Comparison of ENCODE assay signal across 9 cellular contexts in the genomic region with DNA sequence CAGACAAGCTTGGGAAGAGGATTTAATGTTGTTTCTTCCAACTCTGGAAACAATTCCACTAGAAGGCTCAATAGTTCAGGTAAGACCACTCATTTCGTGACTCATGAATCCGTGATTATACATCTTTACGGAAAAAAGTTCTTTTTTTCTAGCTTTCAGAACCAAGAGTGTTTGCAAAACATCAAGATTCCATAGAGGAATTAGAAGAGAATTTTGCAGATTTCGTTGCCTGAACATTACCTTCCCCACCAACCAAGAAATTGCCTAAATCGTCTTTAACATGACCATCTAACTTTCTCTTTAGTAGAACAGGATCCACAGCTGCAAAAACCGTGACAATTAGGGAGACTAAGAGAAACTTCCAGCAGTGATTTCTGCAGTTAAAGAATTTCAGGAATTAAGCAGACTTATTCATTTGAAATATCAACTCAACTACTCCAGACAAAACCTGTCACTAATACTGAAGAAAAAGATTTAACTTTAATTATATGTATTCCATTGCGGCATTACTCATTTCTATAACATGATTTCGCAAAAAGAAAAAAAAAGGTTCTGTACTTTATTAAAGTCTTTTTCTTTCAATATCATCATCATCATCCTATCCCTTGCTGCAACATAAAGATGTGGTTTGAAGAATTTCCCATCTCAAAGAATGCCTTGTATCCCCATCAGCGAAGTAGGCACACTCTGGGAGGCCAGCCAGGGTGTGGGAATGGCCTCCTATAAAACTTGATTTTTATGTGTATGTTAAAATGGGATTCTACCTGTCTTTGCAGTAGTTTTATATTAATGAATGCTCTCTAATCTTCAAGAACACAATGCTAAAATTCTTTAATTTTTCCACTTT. TPM values are rescaled to one million over a fixed set of nuclear protein-coding genes. Genes with fewer than 3 reads are reported as not detected.
A peak's percentile ranks its signal among the peaks of the same experiment; 100 is the strongest.
DNase-seq lines count a peak whose midpoint lies in the region; ATAC-seq, FAIRE-seq and TF ChIP-seq lines count a peak whose summit lies in the region.
"Had no signal": no experiment of that assay in that cellular context is flagged by ENCODE, and none has a peak within 500 bp of the region (broad histone marks: within the 10 kb centered on the region; RNA-seq: fewer than 3 reads in every experiment).

No MANE protein-coding gene starts in this region.

- H3K27me3 ChIP-seq in CD8-positive, alpha-beta memory T cell (ENCODE audit: insufficient read depth, low read length, poor library complexity, severe bottlenecking), result no peaks in the 10 kb centered on the region
- H3K27me3 ChIP-seq in esophagus (ENCODE audit: control insufficient read depth in 1 of 2, insufficient read depth in 2 of 2, low read length in 2 of 2) (no peaks in the 10 kb centered on the region), pancreas (no peaks in the 10 kb centered on the region), MG63 (no peaks in the 10 kb centered on the region)

- POLR2A ChIA-PET in CD8-positive, alpha-beta memory T cell (lab: Charles Lee), result interaction anchor here (2.2 kb wide), 1 partner anchor 240 kb away, joined by 9 read pairs; no protein-coding TSS in a partner anchor

- DNase-seq in CD8-positive, alpha-beta memory T cell, result peak in 1 of 5 donors; percentile 17
- DNase-seq in NCI-H69 (lab: John Stamatoyannopoulos, UW), result peak; percentile 27
- DNase-seq in pancreas, result no peak
- DNase-seq in A172 (ENCODE audit: low spot score), result no peak
- no peak for DNase-seq in MG63
- DNase-seq: SW 1271 had no signal

- WGBS in esophagus, 2 donors, result 36 to 50% methylated on average over 9 of the region's 9 CpGs
- 72 to 76% methylated on average over 9 of the region's 9 CpGs for WGBS in pancreas, 2 donors

- no peak for TF ChIP-seq CTCF in pancreas (IDR thresholded peaks at IDR 0.05)

- intact Hi-C loops in pancreas (cut with DNase I), result no loop called here

- CTCF ChIA-PET in CD8-positive, alpha-beta memory T cell (lab: Charles Lee), result interaction anchor here (1.8 kb wide), 1 partner anchor 113 kb away, joined by 6 read pairs; no protein-coding TSS in a partner anchor

- H3K27me3 Mint-ChIP-seq in CD8-positive, alpha-beta memory T cell, result no peaks in the 10 kb centered on the region

- H3K27ac ChIP-seq in CD8-positive, alpha-beta memory T cell (ENCODE audit: low read depth, low read length), result no peak overlapping the region
- peak overlapping the region; percentile 13 to 72 for H3K27ac ChIP-seq in esophagus (ENCODE audit: low read depth in 2 of 2, low read length in 1 of 2)
- peak overlapping the region in 2 of 4 donors; percentile 92 to 94 for H3K27ac ChIP-seq in pancreas

- FAIRE-seq in pancreas (lab: Jason Lieb, UNC), result peak; percentile 9

- no peaks in the 10 kb centered on the region for H3K36me3 ChIP-seq in CD8-positive, alpha-beta memory T cell (ENCODE audit: insufficient read depth, low read length)
- no peaks in the 10 kb centered on the region for H3K36me3 ChIP-seq in esophagus (ENCODE audit: control insufficient read depth in 2 of 2, insufficient read depth in 2 of 2, low read length in 1 of 2)
- no peaks in the 10 kb centered on the region for H3K36me3 ChIP-seq in pancreas
- H3K36me3 ChIP-seq in MG63, result no peaks in the 10 kb centered on the region

- ATAC-seq in pancreas (no peak), GM19328 (IDR thresholded peaks at IDR 0.05; ENCODE audit: unreplicated experiment) (no peak), GM19023 (IDR thresholded peaks at IDR 0.05; ENCODE audit: unreplicated experiment) (no peak)

- H3K4me1 Mint-ChIP-seq in CD8-positive, alpha-beta memory T cell, result peaks cover 27 to 45% (median 32%) of the 10 kb centered on the region in 3 donors

- peak overlapping the region; percentile 11 to 89 (median 40) for H3K4me3 Mint-ChIP-seq in CD8-positive, alpha-beta memory T cell

- H3K9me3 Mint-ChIP-seq in CD8-positive, alpha-beta memory T cell, result no peaks in the 10 kb centered on the region

- H3K9me3 ChIP-seq in CD8-positive, alpha-beta memory T cell (ENCODE audit: low read length), result no peaks in the 10 kb centered on the region
- H3K9me3 ChIP-seq in esophagus (ENCODE audit: control insufficient read depth in 2 of 2, insufficient read depth in 1 of 2, low read depth in 1 of 2, low read length in 1 of 2) (no peaks in the 10 kb centered on the region), pancreas (no peaks in the 10 kb centered on the region), MG63 (no peaks in the 10 kb centered on the region)

- H3K4me1 ChIP-seq in CD8-positive, alpha-beta memory T cell (ENCODE audit: insufficient read depth, low read length), result peaks cover 13% of the 10 kb centered on the region
- H3K4me1 ChIP-seq in esophagus (ENCODE audit: control insufficient read depth in 2 of 2, insufficient read depth in 2 of 2, low read length in 1 of 2) (no peaks in the 10 kb centered on the region), pancreas (peaks cover 0 to 15% (median 0%) of the 10 kb centered on the region in 3 donors)

- H3K4me3 ChIP-seq in CD8-positive, alpha-beta memory T cell (ENCODE audit: low read length), result no peak overlapping the region
- H3K4me3 ChIP-seq in esophagus (ENCODE audit: low read depth in 1 of 2, low read length in 2 of 2), result peak overlapping the region in 1 of 2 donors; percentile 28
- peak overlapping the region in 1 of 4 donors; percentile 75 for H3K4me3 ChIP-seq in pancreas
- no peak overlapping the region for H3K4me3 ChIP-seq in MG63

- peaks cover 0 to 10% (median 0%) of the 10 kb centered on the region in 3 donors for H3K36me3 Mint-ChIP-seq in CD8-positive, alpha-beta memory T cell

- H3K27ac Mint-ChIP-seq in CD8-positive, alpha-beta memory T cell, result peak overlapping the region; percentile 43 to 93 (median 80)

RNA-seq across cellular contexts. Expression of a gene that starts 1.9 kb away (rescaled TPM):
- 10 to 100 TPM; 29.8 to 35.1 TPM for total RNA-seq in CD8-positive, alpha-beta memory T cell
- 3.9 TPM for polyA plus RNA-seq in CD8-positive, alpha-beta memory T cell
- polyA plus RNA-seq in esophagus (10 to 100 TPM; 16.8 to 25.4 TPM), pancreas (10 to 100 TPM in 1 of 2 donors, 1 to 10 TPM in 1; 7.2 to 13.4 TPM)
- total RNA-seq in pancreas, result 10 to 100 TPM in 3 of 6 donors, 1 to 10 TPM in 3; 8.4 to 23.4 (median 10.5) TPM
- total RNA-seq in A172 (2014; rRNA removed; shearing (Covaris generic)), result 45.5 and 54.8 TPM in 2 replicates
- total RNA-seq in MG63 (2014; rRNA removed; shearing (Covaris generic); ENCODE audit: low replicate concordance), result 18.5 and 93.0 TPM in 2 replicates
